9 cellular contexts compared by ENCODE assay signal in genomic region chrX:143664302-143664701, GRCh38. TPM values are rescaled to one million over a fixed set of nuclear protein-coding genes. Genes with fewer than 3 reads are reported as not detected.
DNase-seq lines count a peak whose midpoint lies in the region; ATAC-seq, FAIRE-seq and TF ChIP-seq lines count a peak whose summit lies in the region.
"Had no signal": no experiment of that assay in that cellular context is flagged by ENCODE, and none has a peak within 500 bp of the region (broad histone marks: within the 10 kb centered on the region; RNA-seq: fewer than 3 reads in every experiment).

No MANE protein-coding gene starts in this region.

- H4K20me1 ChIP-seq in HCT116 (ENCODE audit: insufficient read depth), result no peaks in the 10 kb centered on the region

- H3K79me2 ChIP-seq in HCT116 (ENCODE audit: insufficient read depth, low read length), result no peaks in the 10 kb centered on the region

- no peak for ATAC-seq in HCT116
- no peak for ATAC-seq in left lung
- no peak for ATAC-seq in T-helper 17 cell
- no peak for ATAC-seq in stimulated activated memory B cell treated with anti-CD40 and anti-IgM and Interleukin-4, amounts not matched to agents 10 μg/mL and 1 μg/mL and 100 μg/mL, for 72 hours

- H3K4me1 Mint-ChIP-seq in CD4-positive, alpha-beta memory T cell, result no peaks in the 10 kb centered on the region
- H3K4me1 Mint-ChIP-seq in T-helper 17 cell, result no peaks in the 10 kb centered on the region
- H3K4me1 Mint-ChIP-seq in stimulated activated memory B cell treated with anti-CD40 and anti-IgM and Interleukin-4, amounts not matched to agents 10 μg/mL and 1 μg/mL and 100 μg/mL, for 72 hours, result no peaks in the 10 kb centered on the region

- H3K9ac ChIP-seq in HCT116 (ENCODE audit: low read length), result no peak overlapping the region

- RAD21 ChIA-PET in HCT116 (lab: Charles Lee; ENCODE audit: low non-redundant PET in 1 of 2, low total read pairs in 2 of 2, uncharacterized antibody in 2 of 2, unreplicated experiment in 2 of 2), result no interaction called here

- H3K4me1 ChIP-seq in HCT116 (ENCODE audit: control insufficient read depth in 1 of 2, insufficient read depth in 2 of 2, low read length in 2 of 2) (no peaks in the 10 kb centered on the region), left lung (no peaks in the 10 kb centered on the region)
- no peaks in the 10 kb centered on the region for H3K4me1 ChIP-seq in CD4-positive, alpha-beta memory T cell (ENCODE audit: insufficient read depth, low read length)

- intact Hi-C loops in HCT116 (cut with micrococcal nuclease), result no loop called here
- intact Hi-C loops in left lung (cut with DNase I), result no loop called here
- intact Hi-C loops in CD4-positive, alpha-beta memory T cell (cut with micrococcal nuclease), result no loop called here

- peak in 2 of 3 experiments; percentile 20 to 42; a peak in 2 of 6 replicates for TF ChIP-seq CTCF in HCT116 (IDR thresholded peaks at IDR 0.05 in 2 of 3, conservative IDR thresholded peaks at IDR 0.05 in 1 of 3; ENCODE audit: borderline replicate concordance in 1 of 3, insufficient read depth in 1 of 3, low read depth in 2 of 3, low read length in 2 of 3)
- peak; percentile 20 to 41 for TF ChIP-seq CTCF in left lung (IDR thresholded peaks at IDR 0.05)

- no peak overlapping the region for H3K4me3 Mint-ChIP-seq in CD4-positive, alpha-beta memory T cell
- H3K4me3 Mint-ChIP-seq in T-helper 17 cell, result no peak overlapping the region
- H3K4me3 Mint-ChIP-seq in stimulated activated memory B cell treated with anti-CD40 and anti-IgM and Interleukin-4, amounts not matched to agents 10 μg/mL and 1 μg/mL and 100 μg/mL, for 72 hours, result no peak overlapping the region

- DNase-seq in DMS153 (lab: John Stamatoyannopoulos, UW), result peak; percentile 3
- DNase-seq in HCT116 (ENCODE audit: low read depth, low spot score), result no peak
- no peak for DNase-seq in left lung
- no peak for DNase-seq in CD4-positive, alpha-beta memory T cell
- no peak for DNase-seq in OCI-M2 (lab: John Stamatoyannopoulos, UW; ENCODE audit: unreplicated experiment)
- DNase-seq in T-helper 17 cell, result no peak

- H3K9me2 ChIP-seq in HCT116 (ENCODE audit: insufficient read depth), result no peaks in the 10 kb centered on the region

- H3K9me3 Mint-ChIP-seq in CD4-positive, alpha-beta memory T cell, result peaks cover 0 to 2% (median 0%) of the 10 kb centered on the region in 8 donors
- H3K9me3 Mint-ChIP-seq in stimulated activated memory B cell treated with anti-CD40 and anti-IgM and Interleukin-4, amounts not matched to agents 10 μg/mL and 1 μg/mL and 100 μg/mL, for 72 hours, result no peaks in the 10 kb centered on the region

- H3K27ac Mint-ChIP-seq in CD4-positive, alpha-beta memory T cell, result no peak overlapping the region
- H3K27ac Mint-ChIP-seq in T-helper 17 cell, result no peak overlapping the region
- no peak overlapping the region for H3K27ac Mint-ChIP-seq in stimulated activated memory B cell treated with anti-CD40 and anti-IgM and Interleukin-4, amounts not matched to agents 10 μg/mL and 1 μg/mL and 100 μg/mL, for 72 hours

- no peaks in the 10 kb centered on the region for H3K27me3 Mint-ChIP-seq in CD4-positive, alpha-beta memory T cell
- no peaks in the 10 kb centered on the region for H3K27me3 Mint-ChIP-seq in T-helper 17 cell
- no peaks in the 10 kb centered on the region for H3K27me3 Mint-ChIP-seq in stimulated activated memory B cell treated with anti-CD40 and anti-IgM and Interleukin-4, amounts not matched to agents 10 μg/mL and 1 μg/mL and 100 μg/mL, for 72 hours

- POLR2A ChIA-PET in HCT116 (lab: Charles Lee), result no interaction called here
- POLR2A ChIA-PET in CD4-positive, alpha-beta memory T cell (lab: Charles Lee; ENCODE audit: partially characterized antibody), result no interaction called here

- no peak for TF ChIP-seq RAD21 in HCT116 (IDR thresholded peaks at IDR 0.05; ENCODE audit: low read depth)

- no peaks in the 10 kb centered on the region for H3K9me3 ChIP-seq in HCT116 (ENCODE audit: control insufficient read depth in 1 of 2, insufficient read depth in 1 of 2, low read depth in 1 of 2, low read length in 2 of 2)
- H3K9me3 ChIP-seq in left lung, result no peaks in the 10 kb centered on the region
- no peaks in the 10 kb centered on the region for H3K9me3 ChIP-seq in CD4-positive, alpha-beta memory T cell (ENCODE audit: control insufficient read depth in 1 of 2, low read length in 2 of 2)
- no peaks in the 10 kb centered on the region for H3K9me3 ChIP-seq in T-helper 17 cell (ENCODE audit: control insufficient read depth, low read length, poor library complexity, severe bottlenecking)

- CTCF ChIA-PET in HCT116 (lab: Charles Lee), result no interaction called here
- CTCF ChIA-PET in CD4-positive, alpha-beta memory T cell (lab: Charles Lee; ENCODE audit: partially characterized antibody), result no interaction called here

- H3K27ac ChIP-seq in HCT116 (ENCODE audit: low read depth, low read length) (no peak overlapping the region), left lung (no peak overlapping the region)
- no peak overlapping the region for H3K27ac ChIP-seq in CD4-positive, alpha-beta memory T cell (ENCODE audit: low read depth, low read length)
- H3K27ac ChIP-seq: SK-N-MC had no signal

- H3K4me2 ChIP-seq in HCT116 (ENCODE audit: low read length), result no peak overlapping the region

- no peaks in the 10 kb centered on the region for H3K36me3 Mint-ChIP-seq in CD4-positive, alpha-beta memory T cell
- no peaks in the 10 kb centered on the region for H3K36me3 Mint-ChIP-seq in T-helper 17 cell (ENCODE audit: low read depth)
- H3K36me3 Mint-ChIP-seq in stimulated activated memory B cell treated with anti-CD40 and anti-IgM and Interleukin-4, amounts not matched to agents 10 μg/mL and 1 μg/mL and 100 μg/mL, for 72 hours, result no peaks in the 10 kb centered on the region

- BruUV-seq in HCT116 (replicated peaks; lab: Mats Ljungman, UMichigan), result no TSS peak

- H2AFZ ChIP-seq in HCT116 (ENCODE audit: low read depth, low read length, poor library complexity, severe bottlenecking), result no peak overlapping the region

- H3K4me3 ChIP-seq in HCT116 (replicated peaks in 1 of 2; ENCODE audit: low read depth in 1 of 2, low read length in 2 of 2), result no peak overlapping the region
- H3K4me3 ChIP-seq in left lung, result no peak overlapping the region
- H3K4me3 ChIP-seq in CD4-positive, alpha-beta memory T cell (ENCODE audit: low read length in 2 of 2), result no peak overlapping the region
- H3K4me3 ChIP-seq: SK-N-MC had no signal

- FAIRE-seq in TTC549 (lab: Jason Lieb, UNC), result peak; percentile 73

- H3K36me3 ChIP-seq in HCT116 (ENCODE audit: control insufficient read depth in 1 of 2, insufficient read depth in 2 of 2, low read length in 2 of 2) (no peaks in the 10 kb centered on the region), left lung (no peaks in the 10 kb centered on the region)
- no peaks in the 10 kb centered on the region for H3K36me3 ChIP-seq in CD4-positive, alpha-beta memory T cell (ENCODE audit: insufficient read depth, low read length)

- no peaks in the 10 kb centered on the region for H3K27me3 ChIP-seq in HCT116 (ENCODE audit: insufficient read depth, low read length)
- H3K27me3 ChIP-seq in left lung, result no peaks in the 10 kb centered on the region
- H3K27me3 ChIP-seq in CD4-positive, alpha-beta memory T cell (ENCODE audit: insufficient read depth, low read length), result no peaks in the 10 kb centered on the region

- TF ChIP-seq POLR2A in HCT116 (IDR thresholded peaks at IDR 0.05; ENCODE audit: borderline replicate concordance, extremely low read depth, insufficient read depth, insufficient read length), result no peak

TF ChIP-seq in HCT116, 20 proteins besides CTCF, POLR2A, EP300 and RAD21:
- TF ChIP-seq JUND (IDR thresholded peaks at IDR 0.05) (no peak), CBX3 (IDR thresholded peaks at IDR 0.05; ENCODE audit: low read depth) (no peak), SIN3A (IDR thresholded peaks at IDR 0.05; ENCODE audit: low read depth) (no peak), EZH2 (IDR thresholded peaks at IDR 0.05) (no peak), EGR1 (IDR thresholded peaks at IDR 0.05; ENCODE audit: low read depth) (no peak), POLR2AphosphoS5 (IDR thresholded peaks at IDR 0.05; ENCODE audit: low read depth, low read length) (no peak), ZFX (IDR thresholded peaks at IDR 0.05) (no peak), CEBPB (IDR thresholded peaks at IDR 0.05; ENCODE audit: low read depth) (no peak)

RNA-seq across cellular contexts. Expression of gene SLITRK4, which starts 28.4 kb away (rescaled TPM):
- total RNA-seq in HCT116 (2021; ENCODE audit: unreplicated experiment) (not detected), left lung (under 1 TPM; 0.23 to 0.47 TPM), T-helper 17 cell (under 1 TPM in 1 of 2 donors, not detected in 1; 0.17 TPM)
- polyA plus RNA-seq in HCT116 (2012), result not detected in 2 replicates
- not detected for total RNA-seq in CD4-positive, alpha-beta memory T cell
- polyA plus RNA-seq in CD4-positive, alpha-beta memory T cell, result not detected

RNA-seq across cellular contexts. Expression of gene SPANXN2, which starts 56.2 kb away (rescaled TPM):
- total RNA-seq in HCT116 (2021; ENCODE audit: unreplicated experiment) (not detected), left lung (not detected), T-helper 17 cell (not detected)
- polyA plus RNA-seq in HCT116 (2012), result not detected in 2 replicates
- total RNA-seq in CD4-positive, alpha-beta memory T cell, result not detected
- polyA plus RNA-seq in CD4-positive, alpha-beta memory T cell, result not detected
